Comparison of ENCODE assay signal across 1 cellular context in the genomic region with DNA sequence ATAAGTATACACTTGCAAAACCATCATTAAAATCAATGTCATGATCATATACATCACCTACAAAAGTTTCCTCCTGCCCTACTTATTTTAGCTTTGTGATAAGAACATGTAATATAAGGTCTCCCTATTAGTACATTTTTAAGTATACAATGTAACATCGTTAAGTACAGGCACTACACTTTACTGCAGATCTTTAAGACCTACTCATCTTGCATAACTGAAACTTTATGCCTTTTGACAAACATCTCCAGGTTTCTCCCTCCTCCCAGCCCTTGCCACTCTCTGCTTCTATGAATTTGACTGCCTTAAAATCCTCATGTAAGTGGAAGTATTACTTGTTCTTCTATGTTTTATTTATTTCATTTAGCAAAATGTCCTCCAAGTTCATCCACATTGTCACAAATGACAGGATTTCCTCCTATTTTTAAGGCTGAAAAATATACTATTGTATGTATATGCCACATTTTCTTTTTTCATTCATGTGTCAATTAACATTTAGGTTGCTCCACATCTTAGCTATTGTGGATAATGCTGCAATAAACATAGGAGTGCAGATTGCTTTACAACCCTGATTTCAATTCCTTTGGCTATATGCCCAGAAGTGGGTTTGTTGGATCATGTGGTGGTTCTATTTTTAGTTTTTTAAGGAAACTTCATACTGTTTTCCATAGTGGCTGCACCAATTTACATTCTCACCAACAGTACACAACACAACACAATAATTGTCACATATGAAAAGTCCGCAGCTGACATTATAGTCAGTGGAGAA.
TF ChIP-seq lines count a peak whose summit lies in the region.

No MANE protein-coding gene starts in this region.

TF ChIP-seq in IMR-90, 13 proteins besides CTCF, POLR2A, EP300 and RAD21 (continued from another document):
- no peak for TF ChIP-seq USF2 (IDR thresholded peaks at IDR 0.05; ENCODE audit: low read depth, low read length)
- no peak for TF ChIP-seq NFE2L2 (IDR thresholded peaks at IDR 0.05; ENCODE audit: low read depth, low read length)
- no peak for TF ChIP-seq MAZ (IDR thresholded peaks at IDR 0.05; ENCODE audit: borderline replicate concordance, low read depth, low read length)
- TF ChIP-seq CEBPB (IDR thresholded peaks at IDR 0.05; ENCODE audit: low read depth, low read length), result no peak
- TF ChIP-seq MXI1 (IDR thresholded peaks at IDR 0.05; ENCODE audit: borderline replicate concordance, low read depth, low read length), result no peak
- TF ChIP-seq ELK1 (IDR thresholded peaks at IDR 0.05; ENCODE audit: borderline replicate concordance, low read depth, low read length), result no peak
- no peak for TF ChIP-seq RFX5 (IDR thresholded peaks at IDR 0.05; ENCODE audit: low read depth, low read length)
- TF ChIP-seq BHLHE40 (IDR thresholded peaks at IDR 0.05; ENCODE audit: low read depth, low read length), result no peak
- TF ChIP-seq SMC3 (IDR thresholded peaks at IDR 0.05; ENCODE audit: low read depth, low read length), result no peak
- TF ChIP-seq CHD1 (IDR thresholded peaks at IDR 0.05; ENCODE audit: low read depth, low read length), result no peak
TF ChIP-seq in IMR-90: peak in this region for 0.
